In the genomic region with DNA sequence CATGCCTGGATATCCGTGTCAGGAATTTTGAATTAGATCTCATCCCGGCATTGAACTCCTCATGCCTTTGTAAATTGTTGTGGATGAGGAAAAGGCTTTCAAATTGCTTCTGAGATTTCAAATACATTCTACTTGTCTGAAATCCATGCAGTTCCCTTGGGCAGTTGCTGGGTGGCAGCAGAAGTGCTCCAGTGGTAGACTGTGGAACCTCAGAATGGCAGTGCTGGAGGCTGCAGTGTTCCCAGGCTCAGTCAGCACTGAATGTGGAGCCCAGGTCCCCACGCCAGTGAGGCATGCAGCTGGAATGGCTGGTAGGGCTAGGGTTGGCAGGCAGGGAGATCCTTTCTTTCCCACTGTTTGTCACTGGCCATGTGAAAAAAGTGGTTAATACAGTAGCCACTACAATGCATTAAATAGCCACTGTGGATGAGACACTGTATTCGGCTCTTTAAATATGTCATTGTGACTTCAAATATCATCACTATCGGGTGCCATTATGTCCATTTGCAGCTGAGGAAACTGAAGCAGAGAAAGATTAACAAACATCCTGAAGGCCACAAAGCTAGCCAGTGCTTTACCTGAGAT, we compare ENCODE assay signal across 8 cellular contexts.
DNase-seq lines count a peak whose midpoint lies in the region; TF ChIP-seq lines count a peak whose summit lies in the region.

No MANE protein-coding gene starts in this region.

- H3K27ac ChIP-seq in H9 (ENCODE audit: insufficient read length, low read depth, low read length) (no peak overlapping the region), SJSA1 (no peak overlapping the region)

- H4K91ac ChIP-seq in H9 (ENCODE audit: insufficient read length, low read depth, low read length), result no peak overlapping the region

- no peak overlapping the region for H3K4ac ChIP-seq in H9 (ENCODE audit: low read depth, low read length)

- no peak overlapping the region for H3K23ac ChIP-seq in H9 (ENCODE audit: insufficient read length, low read depth, low read length)

- H3K27ac Mint-ChIP-seq in H9, result no peak overlapping the region

- no peaks in the 10 kb centered on the region for H3K27me3 Mint-ChIP-seq in H9 (ENCODE audit: low read depth)

- no peaks in the 10 kb centered on the region for H3K9me3 ChIP-seq in H9 (ENCODE audit: control insufficient read depth, low read depth, low read length)
- H3K9me3 ChIP-seq in SJSA1 (replicated peaks), result no peaks in the 10 kb centered on the region

- no peak for DNase-seq in GM06990 (ENCODE audit: extremely low read depth, insufficient read length)
- peak; percentile 78 for DNase-seq in H9
- DNase-seq in NB4 (ENCODE audit: low read depth), result peak; percentile 66
- DNase-seq in SJSA1 (ENCODE audit: low read depth in 1 of 2, low spot score in 2 of 2), result peak; percentile 25 to 70
- DNase-seq in T47D (ENCODE audit: low read depth in 1 of 2, low spot score in 1 of 2), result peak; percentile 36 to 95
- DNase-seq in kidney tubule cell (ENCODE audit: low spot score), result peak; percentile 90
- peak; percentile 81 for DNase-seq in stromal cell of bone marrow (ENCODE audit: low read depth)
- no peak for DNase-seq in 8988T

- no peaks in the 10 kb centered on the region for H3K9me3 Mint-ChIP-seq in H9

- no peak overlapping the region for H3K4me3 ChIP-seq in GM06990 (replicated peaks; ENCODE audit: low read depth, low read length)
- H3K4me3 ChIP-seq in NB4 (ENCODE audit: low read depth, low read length), result no peak overlapping the region
- no peak overlapping the region for H3K4me3 ChIP-seq in SJSA1

- no peak overlapping the region for H3K4me3 Mint-ChIP-seq in H9

- H2BK120ac ChIP-seq in H9 (ENCODE audit: low read depth, low read length, poor library complexity, severe bottlenecking), result no peak overlapping the region

- no peaks in the 10 kb centered on the region for H3K23me2 ChIP-seq in H9 (ENCODE audit: insufficient read length, low read depth, low read length, poor library complexity, severe bottlenecking)

- no peak overlapping the region for H3K4me2 ChIP-seq in H9 (ENCODE audit: insufficient read depth, insufficient read length, low read length)

- no peak overlapping the region for H3T11ph ChIP-seq in H9 (ENCODE audit: low read length)

- TF ChIP-seq POLR2A in NB4 (IDR thresholded peaks at IDR 0.05; ENCODE audit: extremely low read depth, insufficient read length), result no peak

- in situ Hi-C loops in T47D (cut with HindIII; ENCODE audit: low pct_unique_long_range_greater_than_20kb, low sequenced_read_pairs), result no loop called here

- no peaks in the 10 kb centered on the region for H3K4me1 ChIP-seq in H9 (ENCODE audit: insufficient read depth, low read length)
- peaks cover 3% of the 10 kb centered on the region; the same call in 1 of the 2 replicates for H3K4me1 ChIP-seq in SJSA1 (replicated peaks)

- H3K18ac ChIP-seq in H9 (ENCODE audit: insufficient read length, low read depth, low read length), result no peak overlapping the region

- H3K14ac ChIP-seq in H9 (ENCODE audit: insufficient read depth, low read length), result no peak overlapping the region; the same call in 1 of the 2 replicates

- no peaks in the 10 kb centered on the region for H3K27me3 ChIP-seq in GM06990 (replicated peaks; ENCODE audit: control insufficient read depth, insufficient read depth, low read length)
- no peaks in the 10 kb centered on the region for H3K27me3 ChIP-seq in H9 (ENCODE audit: insufficient read depth, low read length)
- H3K27me3 ChIP-seq in SJSA1 (replicated peaks), result no peaks in the 10 kb centered on the region

- peaks cover 4 to 12% of the 10 kb centered on the region in 2 experiments; a peak in 3 of 4 replicates for H3K4me1 Mint-ChIP-seq in H9

- H2BK15ac ChIP-seq in H9 (ENCODE audit: low read depth, low read length), result no peak overlapping the region

- H3K79me2 ChIP-seq in H9 (ENCODE audit: insufficient read depth, low read length), result no peaks in the 10 kb centered on the region

- no peak overlapping the region for H2AK5ac ChIP-seq in H9 (ENCODE audit: insufficient read length, low read length)

- no peak overlapping the region for H2BK20ac ChIP-seq in H9 (ENCODE audit: low read depth, low read length, poor library complexity, severe bottlenecking)

- no peak overlapping the region for H4K5ac ChIP-seq in H9 (ENCODE audit: insufficient read length, low read depth, low read length)

- H3K79me1 ChIP-seq in H9 (ENCODE audit: insufficient read depth, low read depth, low read length, poor library complexity, severe bottlenecking), result no peaks in the 10 kb centered on the region

- H2BK12ac ChIP-seq in H9 (ENCODE audit: insufficient read length, low read depth, low read length), result no peak overlapping the region

- no peak overlapping the region for H2AFZ ChIP-seq in H9 (ENCODE audit: low read length)

- H4K8ac ChIP-seq in H9 (replicated peaks; ENCODE audit: insufficient read length, low read depth, low read length), result no peak overlapping the region

- H2BK5ac ChIP-seq in H9 (ENCODE audit: insufficient read length, low read length), result no peak overlapping the region

- no peak overlapping the region for H3K9ac ChIP-seq in H9 (ENCODE audit: extremely low read depth, insufficient read length, low read length)

- TF ChIP-seq CTCF in GM06990 (IDR thresholded peaks at IDR 0.05; ENCODE audit: insufficient read depth, low read length, poor library complexity, severe bottlenecking) (peak; percentile 85), H9 (conservative IDR thresholded peaks at IDR 0.05) (peak; percentile 69), NB4 (IDR thresholded peaks at IDR 0.05; ENCODE audit: low read depth, low read length) (peak; percentile 60)

- no peaks in the 10 kb centered on the region for H4K20me1 ChIP-seq in H9 (ENCODE audit: control insufficient read depth, insufficient read depth, insufficient read length)

- H3K56ac ChIP-seq in H9 (ENCODE audit: insufficient read length, low read depth, low read length), result no peak overlapping the region

- no peaks in the 10 kb centered on the region for H3K36me3 ChIP-seq in GM06990 (ENCODE audit: control insufficient read depth, insufficient read depth, low read length)
- no peaks in the 10 kb centered on the region for H3K36me3 ChIP-seq in SJSA1

- no CpG with 5 or more reads among the region's 5 CpGs for WGBS in H9 (ENCODE audit: extremely low coverage, insufficient read length, low lambda C conversion rate)

- H3K36me3 Mint-ChIP-seq in H9 (ENCODE audit: insufficient read depth in 1 of 3, low read depth in 3 of 3), result no peaks in the 10 kb centered on the region

Comparison
In these comparisons a context has a peak if more than half of its experiments do, and no peak if none do; other contexts are left out.
1. DNase-seq: peak in H9 (single experiment), NB4 (single experiment), SJSA1 (2 of 2), T47D (2 of 2), kidney tubule cell (single experiment) and stromal cell of bone marrow (single experiment); none in GM06990 (single experiment) and 8988T (single experiment).
2. Peak in every context shown above with its lines, with median percentiles within 50 percentile points of each other: CTCF ChIP-seq.